In the genomic region with DNA sequence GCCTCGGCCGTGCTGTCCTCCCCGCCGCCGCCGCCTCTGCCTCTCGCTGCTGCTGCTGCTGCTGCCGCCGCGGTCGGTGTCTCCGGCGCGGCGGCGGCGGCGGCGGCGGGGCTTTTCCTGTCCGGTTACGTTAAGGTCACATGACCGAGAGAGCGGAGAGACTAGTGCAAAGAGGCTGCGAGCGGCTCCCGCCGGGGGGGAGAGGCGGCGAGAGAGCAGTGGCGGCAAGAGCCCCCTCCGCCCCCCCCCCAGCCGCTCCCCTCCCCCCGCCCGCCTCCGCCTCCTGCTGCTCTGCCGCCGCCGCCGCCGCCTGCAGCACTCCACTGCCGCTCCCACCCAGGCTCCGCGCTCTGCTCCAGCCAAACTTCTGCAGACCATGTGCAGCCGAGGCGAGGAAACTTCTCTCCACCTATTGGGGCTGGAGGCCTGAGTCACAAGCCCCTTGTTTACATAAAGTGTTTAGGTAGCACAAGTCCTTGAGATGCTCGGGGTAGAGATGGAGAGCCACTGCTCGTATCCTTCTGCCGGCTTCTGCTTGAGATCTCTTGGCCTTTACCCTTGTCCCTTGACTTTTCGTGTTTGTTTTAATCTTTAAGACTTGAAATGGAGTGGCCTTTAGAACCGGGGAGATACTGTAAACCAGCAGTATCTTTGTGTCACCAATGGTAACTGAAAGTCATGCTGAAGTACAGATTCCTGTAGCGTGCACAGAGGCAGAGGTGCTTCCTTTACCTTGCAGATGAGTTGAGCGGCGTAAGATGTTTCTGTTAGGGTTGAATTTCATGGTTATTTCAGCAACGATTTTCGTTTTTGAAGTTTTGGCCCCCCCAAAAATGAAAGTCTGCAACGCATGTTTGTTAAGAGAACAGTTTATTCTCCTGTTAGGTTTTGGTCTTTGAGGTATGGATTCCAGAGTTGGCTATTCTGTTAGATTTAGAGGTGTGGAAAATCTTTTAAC, we compare ENCODE assay signal across 8 cellular contexts.
DNase-seq lines count a peak whose midpoint lies in the region; ATAC-seq and TF ChIP-seq lines count a peak whose summit lies in the region.

A gene with protein sequence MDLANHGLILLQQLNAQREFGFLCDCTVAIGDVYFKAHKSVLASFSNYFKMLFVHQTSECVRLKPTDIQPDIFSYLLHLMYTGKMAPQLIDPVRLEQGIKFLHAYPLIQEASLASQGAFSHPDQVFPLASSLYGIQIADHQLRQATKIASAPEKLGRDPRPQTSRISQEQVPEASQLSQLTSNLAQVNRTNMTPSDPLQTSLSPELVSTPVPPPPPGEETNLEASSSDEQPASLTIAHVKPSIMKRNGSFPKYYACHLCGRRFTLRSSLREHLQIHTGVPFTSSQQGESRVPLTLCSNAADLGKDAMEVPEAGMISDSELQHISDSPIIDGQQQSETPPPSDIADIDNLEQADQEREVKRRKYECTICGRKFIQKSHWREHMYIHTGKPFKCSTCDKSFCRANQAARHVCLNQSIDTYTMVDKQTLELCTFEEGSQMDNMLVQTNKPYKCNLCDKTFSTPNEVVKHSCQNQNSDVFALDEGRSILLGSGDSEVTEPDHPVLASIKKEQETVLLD (minus strand): TSS at position 89 of the 958 bp plus-strand sequence. CDS start 17,922 bp downstream, outside the sequence.

- peak within 1 kb of the TSS; percentile 98 for H3K27ac ChIP-seq in caudate nucleus (ENCODE audit: low read depth, low read length)

- TF ChIP-seq CTCF in GM10266 (IDR thresholded peaks at IDR 0.05; ENCODE audit: control insufficient read depth, insufficient read depth, low read depth, missing control alignments), result no peak

- ATAC-seq in HG02642 (IDR thresholded peaks at IDR 0.05; ENCODE audit: poor library complexity, unreplicated experiment), result peak; percentile 11

- DNase-seq in GM10266 (ENCODE audit: extremely low spot score) (peak; percentile 77), NCI-H2196 (lab: John Stamatoyannopoulos, UW; ENCODE audit: unreplicated experiment) (peak; percentile 68), caudate nucleus (lab: John Stamatoyannopoulos, UW) (peak in 57 of 61 donors; percentile 11 to 81 (median 58)), islet precursor cell (peak; percentile 93), NCI-H2107 treated with DMSO at 0.1 percent for 48 hours (lab: John Stamatoyannopoulos, UW; ENCODE audit: unreplicated experiment) (no peak)
- peak; percentile 40 to 58 (median 50) for DNase-seq in activated CD4-positive, CD25-positive, alpha-beta regulatory T cell (lab: John Stamatoyannopoulos, UW)
- peak; percentile 41 to 43 for DNase-seq in stimulated activated CD4-positive, alpha-beta T cell treated with anti-CD3 and anti-CD28 coated beads, Interleukin-12 subunit alpha, Interleukin-12 subunit beta, amount 100 ng/mL, for 24 hours (ENCODE audit: low read depth in 2 of 2)
